2 cellular contexts compared by ENCODE assay signal in the genomic region with DNA sequence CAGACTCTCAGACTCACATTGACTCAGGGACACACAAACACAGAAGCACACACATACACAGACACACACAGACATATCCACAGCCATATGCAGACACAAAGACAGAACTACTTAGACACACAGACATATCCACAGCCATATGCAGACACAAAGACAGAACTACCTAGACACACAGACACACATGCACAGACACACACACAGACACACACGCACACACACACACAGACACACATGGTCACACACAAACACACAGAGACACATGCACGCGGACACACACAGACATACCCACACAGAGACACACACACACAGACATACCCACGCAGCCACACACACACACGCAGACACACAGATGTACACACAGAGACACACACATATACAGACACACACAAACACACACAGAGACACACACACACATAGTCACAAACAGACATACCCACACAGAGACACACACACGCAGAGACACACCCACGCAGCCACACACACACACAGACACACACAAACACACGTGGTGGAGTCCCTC.
TF ChIP-seq lines count a peak whose summit lies in the region.

No MANE protein-coding gene starts in this region.

TF ChIP-seq in HEK293, 187 proteins besides CTCF, POLR2A, EP300 and RAD21:
- no peak for TF ChIP-seq SETDB1 (IDR thresholded peaks at IDR 0.05; ENCODE audit: insufficient read length, low read length)
- 0 out of 2 replicates have a peak, but pooled peaks have one; percentile 4 for TF ChIP-seq SALL2 (tag by site-specific recombination; IDR thresholded peaks at IDR 0.05; ENCODE audit: borderline replicate concordance)
- peak; percentile 38; the same call in 1 of the 2 replicates for TF ChIP-seq ZFHX2 (tag by site-specific recombination; conservative IDR thresholded peaks at IDR 0.05)
- TF ChIP-seq, protein P1, sequence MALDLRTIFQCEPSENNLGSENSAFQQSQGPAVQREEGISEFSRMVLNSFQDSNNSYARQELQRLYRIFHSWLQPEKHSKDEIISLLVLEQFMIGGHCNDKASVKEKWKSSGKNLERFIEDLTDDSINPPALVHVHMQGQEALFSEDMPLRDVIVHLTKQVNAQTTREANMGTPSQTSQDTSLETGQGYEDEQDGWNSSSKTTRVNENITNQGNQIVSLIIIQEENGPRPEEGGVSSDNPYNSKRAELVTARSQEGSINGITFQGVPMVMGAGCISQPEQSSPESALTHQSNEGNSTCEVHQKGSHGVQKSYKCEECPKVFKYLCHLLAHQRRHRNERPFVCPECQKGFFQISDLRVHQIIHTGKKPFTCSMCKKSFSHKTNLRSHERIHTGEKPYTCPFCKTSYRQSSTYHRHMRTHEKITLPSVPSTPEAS (tag by site-specific recombination; IDR thresholded peaks at IDR 0.05) = peak; percentile 88

TF ChIP-seq in H1, 55 proteins besides CTCF, POLR2A, EP300 and RAD21:
- TF ChIP-seq SIRT6 (IDR thresholded peaks at IDR 0.05; ENCODE audit: low read length) (no peak), GABPA (IDR thresholded peaks at IDR 0.05; ENCODE audit: borderline replicate concordance, insufficient read depth, low read length) (no peak), EGR1 (IDR thresholded peaks at IDR 0.05; ENCODE audit: borderline replicate concordance, low read depth, low read length) (no peak), CBX5 (IDR thresholded peaks at IDR 0.05; ENCODE audit: low read depth, low read length) (no peak), NRF1 (IDR thresholded peaks at IDR 0.05; ENCODE audit: low read depth, low read length) (no peak), JUN (IDR thresholded peaks at IDR 0.05; ENCODE audit: low read depth, low read length) (no peak), SP4 (IDR thresholded peaks at IDR 0.05; ENCODE audit: low read length) (no peak), RFX5 (IDR thresholded peaks at IDR 0.05; ENCODE audit: borderline replicate concordance, low read depth, low read length) (no peak), GTF2F1 (IDR thresholded peaks at IDR 0.05; ENCODE audit: borderline replicate concordance, low read depth, low read length) (no peak), NANOG (IDR thresholded peaks at IDR 0.05; ENCODE audit: insufficient read depth, low read depth, low read length, poor library complexity, severe bottlenecking) (no peak), CHD1 (IDR thresholded peaks at IDR 0.05; ENCODE audit: low read depth, low read length) (no peak), BACH1 (IDR thresholded peaks at IDR 0.05; ENCODE audit: low read length) (no peak)
